ENCODE assay signal across 4 cellular contexts in genomic region chr1:207546677-207547357, GRCh38. TPM values are rescaled to one million over a fixed set of nuclear protein-coding genes. Genes with fewer than 3 reads are reported as not detected.
"Had no signal": no experiment of that assay in that cellular context is flagged by ENCODE, and none has a peak within 500 bp of the region (broad histone marks: within the 10 kb centered on the region; RNA-seq: fewer than 3 reads in every experiment).

No MANE protein-coding gene starts in this region.

RNA-seq across cellular contexts. Expression of gene CR1, which starts 50.9 kb away (rescaled TPM):
- total RNA-seq: activated CD4-positive, alpha-beta memory T cell treated with anti-CD3 and anti-CD28 coated beads for 36 hours; bronchial epithelial cell; MCF 10A; SK-MEL-5 had no signal
